ENCODE assay signal across 13 cellular contexts in genomic region chr3:13780432-13781173, GRCh38.
"Had no signal": no experiment of that assay in that cellular context is flagged by ENCODE, and none has a peak within 500 bp of the region (broad histone marks: within the 10 kb centered on the region; RNA-seq: fewer than 3 reads in every experiment).

No MANE protein-coding gene starts in this region.

- H3K9me3 Mint-ChIP-seq: activated CD8-positive, alpha-beta T cell treated with anti-CD3 and anti-CD28 coated beads for 36 hours; activated naive CD8-positive, alpha-beta T cell treated with anti-CD3 and anti-CD28 coated beads for 36 hours; activated T-cell treated with anti-CD3 and anti-CD28 coated beads, Interleukin-2, amount 50 U/mL, for 4 hours; mesothelial cell of epicardium; nephron progenitor cell had no signal

- H3K27ac Mint-ChIP-seq: activated CD8-positive, alpha-beta T cell treated with anti-CD3 and anti-CD28 coated beads for 36 hours; activated naive CD8-positive, alpha-beta T cell treated with anti-CD3 and anti-CD28 coated beads for 36 hours; mesothelial cell of epicardium; nephron progenitor cell had no signal

- H3K27ac ChIP-seq: thyroid gland, VCaP had no signal

- H3K36me3 Mint-ChIP-seq: activated naive CD8-positive, alpha-beta T cell treated with anti-CD3 and anti-CD28 coated beads for 36 hours; brain; mesothelial cell of epicardium had no signal

- H3K4me3 Mint-ChIP-seq: activated CD8-positive, alpha-beta T cell treated with anti-CD3 and anti-CD28 coated beads for 36 hours; activated naive CD8-positive, alpha-beta T cell treated with anti-CD3 and anti-CD28 coated beads for 36 hours; activated T-cell treated with anti-CD3 and anti-CD28 coated beads, Interleukin-2, amount 50 U/mL, for 4 hours; brain; mesothelial cell of epicardium; nephron progenitor cell had no signal

- H3K27me3 ChIP-seq: thyroid gland had no signal

- H3K36me3 ChIP-seq: thyroid gland had no signal

- H3K4me1 ChIP-seq: thyroid gland had no signal

- H3K9me3 ChIP-seq: thyroid gland had no signal

- H3K4me3 ChIP-seq: thyroid gland had no signal

- ATAC-seq: activated CD8-positive, alpha-beta T cell treated with anti-CD3 and anti-CD28 coated beads for 36 hours; activated T-cell treated with anti-CD3 and anti-CD28 coated beads, Interleukin-2, amount 50 U/mL, for 4 hours had no signal

- H3K4me1 Mint-ChIP-seq: activated naive CD8-positive, alpha-beta T cell treated with anti-CD3 and anti-CD28 coated beads for 36 hours; mesothelial cell of epicardium had no signal

- DNase-seq: activated CD4-positive, alpha-beta T cell treated with anti-CD3 and anti-CD28 coated beads for 48 hours; activated CD8-positive, alpha-beta T cell treated with anti-CD3 and anti-CD28 coated beads for 36 hours; activated naive CD8-positive, alpha-beta T cell treated with anti-CD3 and anti-CD28 coated beads for 36 hours; activated T-cell treated with anti-CD3 and anti-CD28 coated beads, Interleukin-2, amount 50 U/mL, for 4 hours; effector CD8-positive, alpha-beta T cell; foreskin melanocyte; nephron progenitor cell; stimulated activated CD4-positive, alpha-beta T cell treated with anti-CD3 and anti-CD28 coated beads, Interleukin-12 subunit alpha, Interleukin-12 subunit beta, amount 100 ng/mL, for 4 hours; stimulated activated CD4-positive, alpha-beta T cell treated with anti-CD3 and anti-CD28 coated beads, Interleukin-2, amount 100 ng/mL, for 24 hours; thyroid gland had no signal
